ENCODE assay signal across 6 cellular contexts in genomic region chr6:51633424-51633823, GRCh38.
"Had no signal": no experiment of that assay in that cellular context is flagged by ENCODE, and none has a peak within 500 bp of the region (broad histone marks: within the 10 kb centered on the region; RNA-seq: fewer than 3 reads in every experiment).

No MANE protein-coding gene starts in this region.

- DNase-seq: IMR-90, KBM-7, KG1 had no signal

- FAIRE-seq: HTR-8/SVneo had no signal

- H3K4me3 Mint-ChIP-seq: IgD-negative memory B cell had no signal

- H3K27ac Mint-ChIP-seq: IgD-negative memory B cell had no signal

- H3K27ac ChIP-seq: HL-60 had no signal

- H3K36me3 Mint-ChIP-seq: IgD-negative memory B cell had no signal

- H3K4me1 Mint-ChIP-seq: IgD-negative memory B cell had no signal
